9 cellular contexts compared by ENCODE assay signal in genomic region chr18:68676913-68677312, GRCh38. TPM values are rescaled to one million over a fixed set of nuclear protein-coding genes. Genes with fewer than 3 reads are reported as not detected.
DNase-seq lines count a peak whose midpoint lies in the region; ATAC-seq and TF ChIP-seq lines count a peak whose summit lies in the region.
"Had no signal": no experiment of that assay in that cellular context is flagged by ENCODE, and none has a peak within 500 bp of the region (broad histone marks: within the 10 kb centered on the region; RNA-seq: fewer than 3 reads in every experiment).

No MANE protein-coding gene starts in this region.

- DNase-seq in BJ (ENCODE audit: low read depth) (no peak), astrocyte of the spinal cord (ENCODE audit: low read depth, low spot score) (no peak), NCI-H446 treated with DMSO at 0.1 percent for 48 hours (lab: John Stamatoyannopoulos, UW) (no peak), NCI-H82 (lab: John Stamatoyannopoulos, UW) (no peak)
- no peak for DNase-seq in stimulated activated CD4-positive, alpha-beta T cell treated with anti-CD3 and anti-CD28 coated beads, Interleukin-12 subunit alpha, Interleukin-12 subunit beta, amount 100 ng/mL, for 4 hours
- DNase-seq: stimulated activated naive CD4-positive, alpha-beta T cell treated with Interleukin-2 at 50 U/mL for 16 hours had no signal

- H3K36me3 ChIP-seq in BJ (ENCODE audit: control insufficient read depth, insufficient read depth, low read length) = peaks cover 3% of the 10 kb centered on the region

- in situ Hi-C loops in astrocyte of the spinal cord (cut with HindIII; ENCODE audit: low sequenced_read_pairs) = no loop called here

- CTCF ChIA-PET in BJ (lab: Yijun Ruan, JAX) = interaction anchor here (0.7 to 1.5 kb wide), 6 partner anchors 10 to 1476 kb away, joined by 3 to 5 read pairs (median 4); no protein-coding TSS in a partner anchor

- peak; percentile 89 for ATAC-seq in GM19043 (IDR thresholded peaks at IDR 0.05; ENCODE audit: low read depth, unreplicated experiment)
- peak; percentile 77 for ATAC-seq in HG03045 (IDR thresholded peaks at IDR 0.05; ENCODE audit: unreplicated experiment)
- no peak for ATAC-seq in HG02973 (IDR thresholded peaks at IDR 0.05; ENCODE audit: unreplicated experiment)

- no peaks in the 10 kb centered on the region for H3K27me3 ChIP-seq in BJ (ENCODE audit: control insufficient read depth, insufficient read depth, low read length)

- TF ChIP-seq CTCF in BJ (IDR thresholded peaks at IDR 0.05; ENCODE audit: insufficient read depth, low read depth, low read length) = peak; percentile 46
- TF ChIP-seq CTCF in astrocyte of the spinal cord (IDR thresholded peaks at IDR 0.05; ENCODE audit: low read depth, low read length) = peak; percentile 18

- H3K4me3 ChIP-seq in BJ (ENCODE audit: low read depth, low read length) (no peak overlapping the region), astrocyte of the spinal cord (ENCODE audit: low read depth, low read length) (no peak overlapping the region)

- POLR2A ChIA-PET in BJ (lab: Charles Lee) = no interaction called here

RNA-seq across cellular contexts. Expression of gene TMX3, which starts 38.0 kb away (rescaled TPM):
- polyA plus RNA-seq in BJ (2011; rRNA removed) = 30.3 and 65.3 TPM in 2 replicates
- polyA minus RNA-seq in BJ (2011; rRNA and poly(A)+ RNA removed) = 33.6 and 36.4 TPM in 2 replicates
